Comparison of ENCODE assay signal across 8 cellular contexts in genomic region chr4:13268165-13268564, GRCh38.
"Had no signal": no experiment of that assay in that cellular context is flagged by ENCODE, and none has a peak within 500 bp of the region (broad histone marks: within the 10 kb centered on the region; RNA-seq: fewer than 3 reads in every experiment).

No MANE protein-coding gene starts in this region.

- H3K9ac ChIP-seq: GM23248, KMS-11 had no signal

- H3K4me2 ChIP-seq: KMS-11 had no signal

- H3K4me1 Mint-ChIP-seq: IgD-negative memory B cell had no signal

- H3K4me3 ChIP-seq: GM23248 had no signal

- H3K27me3 Mint-ChIP-seq: IgD-negative memory B cell had no signal

- H3K27ac Mint-ChIP-seq: HFFc6, IgD-negative memory B cell had no signal

- FAIRE-seq: HepG2 had no signal

- H2AFZ ChIP-seq: GM23248 had no signal

- H3K4me3 Mint-ChIP-seq: HFFc6, IgD-negative memory B cell had no signal

- H3K27ac ChIP-seq: GM23248, HL-60, KMS-11 had no signal

- DNase-seq: GM23248, H7, HFFc6, KBM-7 had no signal
